In the genomic region with DNA sequence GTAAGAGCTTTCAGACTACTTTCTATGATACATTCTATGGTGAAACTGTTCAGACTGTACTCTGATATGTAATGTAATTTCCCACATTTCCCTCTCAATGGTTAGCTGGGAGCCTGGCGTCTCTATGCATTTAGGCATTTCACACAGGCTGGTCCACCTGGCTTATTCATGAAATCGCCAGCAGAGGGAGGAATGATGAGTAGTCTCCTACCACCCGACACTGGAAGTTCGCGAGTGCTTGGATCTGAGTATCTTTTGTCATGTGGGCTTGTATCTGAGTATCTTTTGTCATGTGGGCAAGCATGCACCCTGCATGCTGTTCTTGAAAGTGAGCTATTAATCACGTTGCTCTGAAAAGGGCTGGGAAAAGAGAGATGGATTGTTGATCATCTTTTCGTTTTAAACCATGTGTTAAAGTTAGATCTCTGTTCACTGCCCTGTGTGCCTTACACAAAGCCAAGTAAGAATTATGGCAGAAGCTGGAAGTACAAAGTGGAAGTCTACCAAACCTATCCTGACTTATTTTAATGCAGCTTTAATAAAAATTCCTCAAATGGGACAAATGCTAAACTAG, we compare ENCODE assay signal across 8 cellular contexts.
DNase-seq lines count a peak whose midpoint lies in the region; ATAC-seq and TF ChIP-seq lines count a peak whose summit lies in the region.

No MANE protein-coding gene starts in this region.

- H3K4me1 ChIP-seq in tibial artery, result peaks cover 0 to 7% (median 0%) of the 10 kb centered on the region in 4 donors

- CTCF ChIA-PET in HEK293T (lab: Yijun Ruan, JAX), result interaction anchor here (0.7 to 0.8 kb wide), 2 partner anchors 11 to 19 kb away, joined by 3 to 4 read pairs; no protein-coding TSS in a partner anchor
- CTCF ChIA-PET in RWPE1 (lab: Yijun Ruan, JAX), result interaction anchor here (0.5 to 1.0 kb wide), 5 partner anchors 18 to 203 kb away, joined by 3 to 4 read pairs (median 3); no protein-coding TSS in a partner anchor

- intact Hi-C loops in tibial artery (cut with DNase I; ENCODE audit: low total_unique reads), result no loop called here

- H3K27me3 ChIP-seq in tibial artery, result no peaks in the 10 kb centered on the region

- POLR2A ChIA-PET in HEK293T (lab: Yijun Ruan, JAX) (no interaction called here), RWPE1 (lab: Yijun Ruan, JAX; ENCODE audit: low non-redundant PET) (no interaction called here)

- no peaks in the 10 kb centered on the region for H3K9me3 ChIP-seq in tibial artery

- no peak overlapping the region for H3K27ac ChIP-seq in RWPE1
- H3K27ac ChIP-seq in tibial artery, result no peak overlapping the region

- no peak overlapping the region for H3K4me3 ChIP-seq in tibial artery

- no peaks in the 10 kb centered on the region for H3K36me3 ChIP-seq in tibial artery

- peak; percentile 37; the same call in 1 of the 2 replicates for TF ChIP-seq CTCF in RWPE1 (conservative IDR thresholded peaks at IDR 0.05; ENCODE audit: low read depth)
- peak; percentile 21 to 23 for TF ChIP-seq CTCF in tibial artery (IDR thresholded peaks at IDR 0.05)

- DNase-seq in D341Med (ENCODE audit: low spot score) (peak; percentile 70), HEK293T (ENCODE audit: extremely low spot score) (peak; percentile 58), RWPE1 (ENCODE audit: low spot score) (peak; percentile 23), globus pallidus (ENCODE audit: low spot score) (peak; percentile 27), tibial artery (no peak), dedifferentiated amniotic fluid mesenchymal stem cell (ENCODE audit: extremely low spot score) (no peak)

- ATAC-seq in HG03196 (IDR thresholded peaks at IDR 0.05; ENCODE audit: unreplicated experiment) (no peak), HG02759 (IDR thresholded peaks at IDR 0.05; ENCODE audit: unreplicated experiment) (no peak)

TF ChIP-seq in HEK293T, 16 proteins besides CTCF, POLR2A, EP300 and RAD21:
- no peak for TF ChIP-seq L3MBTL2 (conservative IDR thresholded peaks at IDR 0.05)
- TF ChIP-seq BHLHE40 (IDR thresholded peaks at IDR 0.05; ENCODE audit: borderline replicate concordance), result no peak
- no peak for TF ChIP-seq LEF1 (IDR thresholded peaks at IDR 0.05; ENCODE audit: borderline replicate concordance)
- TF ChIP-seq FOXA1 (IDR thresholded peaks at IDR 0.05), result no peak
- TF ChIP-seq ELF4 (IDR thresholded peaks at IDR 0.05), result no peak
- TF ChIP-seq TARDBP (IDR thresholded peaks at IDR 0.05), result no peak
- no peak for TF ChIP-seq ZNF384 (IDR thresholded peaks at IDR 0.05)
- no peak for TF ChIP-seq ARNT (IDR thresholded peaks at IDR 0.05)
- no peak for TF ChIP-seq NFRKB (IDR thresholded peaks at IDR 0.05)
- TF ChIP-seq, protein P1, sequence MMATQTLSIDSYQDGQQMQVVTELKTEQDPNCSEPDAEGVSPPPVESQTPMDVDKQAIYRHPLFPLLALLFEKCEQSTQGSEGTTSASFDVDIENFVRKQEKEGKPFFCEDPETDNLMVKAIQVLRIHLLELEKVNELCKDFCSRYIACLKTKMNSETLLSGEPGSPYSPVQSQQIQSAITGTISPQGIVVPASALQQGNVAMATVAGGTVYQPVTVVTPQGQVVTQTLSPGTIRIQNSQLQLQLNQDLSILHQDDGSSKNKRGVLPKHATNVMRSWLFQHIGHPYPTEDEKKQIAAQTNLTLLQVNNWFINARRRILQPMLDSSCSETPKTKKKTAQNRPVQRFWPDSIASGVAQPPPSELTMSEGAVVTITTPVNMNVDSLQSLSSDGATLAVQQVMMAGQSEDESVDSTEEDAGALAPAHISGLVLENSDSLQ (IDR thresholded peaks at IDR 0.05), result no peak
- no peak for TF ChIP-seq SP1 (IDR thresholded peaks at IDR 0.05)
- TF ChIP-seq HDGF (IDR thresholded peaks at IDR 0.05; ENCODE audit: borderline replicate concordance), result no peak
- TF ChIP-seq SUZ12 (IDR thresholded peaks at IDR 0.05), result no peak
- TF ChIP-seq FOXM1 (IDR thresholded peaks at IDR 0.05; ENCODE audit: borderline replicate concordance), result no peak
- TF ChIP-seq CTBP1 (IDR thresholded peaks at IDR 0.05; ENCODE audit: borderline replicate concordance), result no peak
- no peak for TF ChIP-seq FOXK2 (IDR thresholded peaks at IDR 0.05)

Comparison
In these comparisons a context has a peak if more than half of its experiments do, and no peak if none do; other contexts are left out.
1. DNase-seq: peak in D341Med (single experiment), HEK293T (single experiment), RWPE1 (single experiment) and globus pallidus (single experiment); none in tibial artery (0 of 2) and dedifferentiated amniotic fluid mesenchymal stem cell (single experiment).